Comparison of ENCODE assay signal across 12 cellular contexts in genomic region chr2:39264733-39265132, GRCh38. TPM values are rescaled to one million over a fixed set of nuclear protein-coding genes. Genes with fewer than 3 reads are reported as not detected.
DNase-seq lines count a peak whose midpoint lies in the region; ATAC-seq and TF ChIP-seq lines count a peak whose summit lies in the region.
"Had no signal": no experiment of that assay in that cellular context is flagged by ENCODE, and none has a peak within 500 bp of the region (broad histone marks: within the 10 kb centered on the region; RNA-seq: fewer than 3 reads in every experiment).

No MANE protein-coding gene starts in this region.

- H3K27me3 Mint-ChIP-seq in immature natural killer cell (ENCODE audit: low read depth in 3 of 3) = no peaks in the 10 kb centered on the region

- intact Hi-C loops in adrenal gland (cut with DNase I) = no loop called here

- TF ChIP-seq POLR2A in adrenal gland (IDR thresholded peaks at IDR 0.05) = no peak

- DNase-seq in immature natural killer cell = no peak
- no peak for DNase-seq in adrenal gland
- no peak for DNase-seq in G401 (ENCODE audit: low spot score)
- DNase-seq in NCI-H2081 treated with DMSO at 0.1 percent for 48 hours (lab: John Stamatoyannopoulos, UW) = no peak
- no peak for DNase-seq in NCI-H1092 treated with DMSO at 0.1 percent for 48 hours (lab: John Stamatoyannopoulos, UW)
- DNase-seq: activated T-cell treated with anti-CD3 and anti-CD28 coated beads, Interleukin-2, amount 50 U/mL, for 4 hours; Right ventricle myocardium superior had no signal

- WGBS in adrenal gland, 4 donors = 83 to 92% (median 88%) methylated on average over 1 of the region's 1 CpG

- H3K36me3 Mint-ChIP-seq in immature natural killer cell = peaks cover 11 to 20% (median 12%) of the 10 kb centered on the region in 3 donors

- peak; percentile 71 for ATAC-seq in GM18873 (IDR thresholded peaks at IDR 0.05; ENCODE audit: low FRiP score, unreplicated experiment)
- ATAC-seq in GM21825 (IDR thresholded peaks at IDR 0.05; ENCODE audit: unreplicated experiment) = peak; percentile 59
- peak; percentile 76 for ATAC-seq in HG03520 (IDR thresholded peaks at IDR 0.05; ENCODE audit: unreplicated experiment)
- ATAC-seq: activated T-cell treated with anti-CD3 and anti-CD28 coated beads, Interleukin-2, amount 50 U/mL, for 4 hours had no signal

- no peak for TF ChIP-seq CTCF in adrenal gland (IDR thresholded peaks at IDR 0.05)

- peak overlapping the region in 1 of 5 donors; percentile 1 for H3K4me3 Mint-ChIP-seq in immature natural killer cell
- H3K4me3 Mint-ChIP-seq: activated T-cell treated with anti-CD3 and anti-CD28 coated beads, Interleukin-2, amount 50 U/mL, for 4 hours had no signal

- H3K9me3 Mint-ChIP-seq in immature natural killer cell = no peaks in the 10 kb centered on the region
- H3K9me3 Mint-ChIP-seq: activated T-cell treated with anti-CD3 and anti-CD28 coated beads, Interleukin-2, amount 50 U/mL, for 4 hours had no signal

- H3K4me1 Mint-ChIP-seq in immature natural killer cell = peaks cover 13 to 32% of the 10 kb centered on the region in 2 donors

- no peaks in the 10 kb centered on the region for H3K9me3 ChIP-seq in adrenal gland (replicated peaks in 1 of 3)
- H3K9me3 ChIP-seq: suprapubic skin had no signal

- in situ Hi-C loops in G401 (cut with HindIII; ENCODE audit: low sequenced_read_pairs) = no loop called here

- H3K36me3 ChIP-seq in adrenal gland (replicated peaks in 1 of 2) = peaks cover 0 to 30% of the 10 kb centered on the region in 2 donors

- no peak overlapping the region for H3K27ac ChIP-seq in adrenal gland
- H3K27ac ChIP-seq: suprapubic skin had no signal

- no peak overlapping the region for H3K4me3 ChIP-seq in adrenal gland
- H3K4me3 ChIP-seq: suprapubic skin had no signal

- peaks cover 0 to 5% of the 10 kb centered on the region in 2 donors for H3K4me1 ChIP-seq in adrenal gland (replicated peaks in 1 of 2)
- H3K4me1 ChIP-seq: suprapubic skin had no signal

- H3K27me3 ChIP-seq in adrenal gland = no peaks in the 10 kb centered on the region
- H3K27me3 ChIP-seq: suprapubic skin had no signal

- peak overlapping the region in 5 of 6 donors; percentile 35 to 83 (median 60) for H3K27ac Mint-ChIP-seq in immature natural killer cell

RNA-seq across cellular contexts. Expression of gene CDKL4, which starts 21.0 kb away (rescaled TPM):
- polyA plus RNA-seq in immature natural killer cell (not detected), adrenal gland (under 1 TPM; 0.16 to 0.72 (median 0.57) TPM)
- 1 to 10 TPM; 1.3 to 3.6 (median 1.7) TPM for total RNA-seq in adrenal gland
- 1.6 TPM in 1 of 2 replicates, not detected in the other for total RNA-seq in G401 (2014; rRNA removed; shearing (Covaris generic))
- total RNA-seq: activated T-cell treated with anti-CD3 and anti-CD28 coated beads, Interleukin-2, amount 50 U/mL, for 4 hours; Right ventricle myocardium superior had no signal
- polyA plus RNA-seq: keratinocyte had no signal
